Comparison of ENCODE assay signal across 10 cellular contexts in genomic region chr15:74613089-74613952, GRCh38. TPM values are rescaled to one million over a fixed set of nuclear protein-coding genes. Genes with fewer than 3 reads are reported as not detected.
DNase-seq lines count a peak whose midpoint lies in the region; FAIRE-seq and TF ChIP-seq lines count a peak whose summit lies in the region.
"Had no signal": no experiment of that assay in that cellular context is flagged by ENCODE, and none has a peak within 500 bp of the region (broad histone marks: within the 10 kb centered on the region; RNA-seq: fewer than 3 reads in every experiment).

No MANE protein-coding gene starts in this region.

- TF ChIP-seq RAD21 in H1 (IDR thresholded peaks at IDR 0.05 in 1 of 2, conservative IDR thresholded peaks at IDR 0.05 in 1 of 2; ENCODE audit: low read depth in 2 of 2, low read length in 2 of 2), result no peak

- H2BK5ac ChIP-seq in H1 (ENCODE audit: low read depth, low read length) (no peak overlapping the region), trophoblast cell (ENCODE audit: low read depth, low read length, poor library complexity) (no peak overlapping the region)

- TF ChIP-seq POLR2A in H1 (IDR thresholded peaks at IDR 0.05; ENCODE audit: control extremely low read depth in 1 of 2, low read depth in 2 of 2, low read length in 2 of 2), result no peak

- H3K9me3 Mint-ChIP-seq in activated CD4-positive, alpha-beta T cell treated with anti-CD3 and anti-CD28 coated beads, Interleukin-2, amount 10 ng/mL, durations not matched to agents 7 days and 5 days, result no peaks in the 10 kb centered on the region

- peak overlapping the region; percentile 83 to 88; a peak in 1 of 4 replicates for H3K4me2 ChIP-seq in H1 (ENCODE audit: insufficient read depth in 1 of 2, low read depth in 2 of 2, low read length in 2 of 2)
- H3K4me2 ChIP-seq in trophoblast cell (ENCODE audit: low read length), result no peak overlapping the region

- peaks cover 0 to 15% (median 11%) of the 10 kb centered on the region in 4 experiments; a peak in 5 of 7 replicates for H3K27me3 ChIP-seq in H1 (replicated peaks in 1 of 4; ENCODE audit: control insufficient read depth in 3 of 4, extremely low read depth in 1 of 4, insufficient read depth in 3 of 4, low read length in 3 of 4)
- no peaks in the 10 kb centered on the region for H3K27me3 ChIP-seq in trophoblast cell (ENCODE audit: insufficient read depth, low read length)
- H3K27me3 ChIP-seq in dorsolateral prefrontal cortex, result no peaks in the 10 kb centered on the region

- H2BK15ac ChIP-seq in H1 (ENCODE audit: low read length), result no peak overlapping the region

- no peaks in the 10 kb centered on the region for H3K27me3 Mint-ChIP-seq in activated CD4-positive, alpha-beta T cell treated with anti-CD3 and anti-CD28 coated beads, Interleukin-2, amount 10 ng/mL, durations not matched to agents 7 days and 5 days

- H3K27ac ChIP-seq in H1 (ENCODE audit: low read depth, low read length) (no peak overlapping the region), trophoblast cell (ENCODE audit: low read depth, low read length) (no peak overlapping the region), dorsolateral prefrontal cortex (peak overlapping the region in 24 of 59 donors; percentile 36 to 99 (median 96))

- H2BK20ac ChIP-seq in H1 (ENCODE audit: low read length), result no peak overlapping the region

- peak overlapping the region; percentile 71 for H3K27ac Mint-ChIP-seq in activated CD4-positive, alpha-beta T cell treated with anti-CD3 and anti-CD28 coated beads, Interleukin-2, amount 10 ng/mL, durations not matched to agents 7 days and 5 days

- peaks cover 16% of the 10 kb centered on the region; the same call in 1 of the 2 replicates for H3K23me2 ChIP-seq in H1 (ENCODE audit: low read depth, low read length)

- H2AFZ ChIP-seq in H1 (ENCODE audit: low read length) (no peak overlapping the region), trophoblast cell (ENCODE audit: insufficient read depth, low read length, poor library complexity) (no peak overlapping the region)

- peaks cover 33% of the 10 kb centered on the region for H3K4me1 Mint-ChIP-seq in activated CD4-positive, alpha-beta T cell treated with anti-CD3 and anti-CD28 coated beads, Interleukin-2, amount 10 ng/mL, durations not matched to agents 7 days and 5 days

- H3K56ac ChIP-seq in H1 (replicated peaks; ENCODE audit: insufficient read length, low read depth, low read length), result no peak overlapping the region

- H3K14ac ChIP-seq in H1 (ENCODE audit: insufficient read length), result no peak overlapping the region
- H3K14ac ChIP-seq in trophoblast cell (ENCODE audit: low read length), result no peak overlapping the region

- H3K18ac ChIP-seq in H1 (ENCODE audit: extremely low read depth, low read length) (no peak overlapping the region; the same call in 1 of the 2 replicates), trophoblast cell (ENCODE audit: low read length) (no peak overlapping the region)

- peaks cover 0 to 5% (median 2%) of the 10 kb centered on the region in 4 experiments; a peak in 5 of 7 replicates for H3K4me1 ChIP-seq in H1 (replicated peaks in 1 of 4; ENCODE audit: control insufficient read depth in 3 of 4, insufficient read depth in 4 of 4, low read length in 3 of 4)
- H3K4me1 ChIP-seq in trophoblast cell (ENCODE audit: control insufficient read depth in 1 of 2, insufficient read depth in 2 of 2, low read length in 2 of 2), result peaks cover 3 to 8% of the 10 kb centered on the region in 2 experiments

- no peak overlapping the region for H4K5ac ChIP-seq in H1 (ENCODE audit: insufficient read length, low read depth, low read length)

- H3K4ac ChIP-seq in H1 (replicated peaks; ENCODE audit: insufficient read length, low read depth, low read length) (no peak overlapping the region), trophoblast cell (ENCODE audit: low read depth, low read length) (no peak overlapping the region)

- TF ChIP-seq CTCF in H1 (IDR thresholded peaks at IDR 0.05; ENCODE audit: control extremely low read depth in 1 of 3, insufficient read depth in 1 of 3, low read depth in 1 of 3, low read length in 3 of 3), result no peak
- no peak for TF ChIP-seq CTCF in dorsolateral prefrontal cortex (IDR thresholded peaks at IDR 0.05 in 54 of 56, conservative IDR thresholded peaks at IDR 0.05 in 2 of 56; ENCODE audit: low read depth in 1 of 56, partially characterized antibody in 56 of 56)

- H4K12ac ChIP-seq in trophoblast cell (ENCODE audit: low read depth, low read length), result no peak overlapping the region

- intact Hi-C loops in dorsolateral prefrontal cortex (cut with DNase I), result no loop called here

- H3K36me3 ChIP-seq in H1 (ENCODE audit: control insufficient read depth in 2 of 4, insufficient read depth in 4 of 4, low read length in 3 of 4) (no peaks in the 10 kb centered on the region), trophoblast cell (ENCODE audit: control insufficient read depth in 1 of 2, insufficient read depth in 2 of 2, low read length in 2 of 2) (peaks cover 4 to 5% of the 10 kb centered on the region in 2 experiments)

- H3K23ac ChIP-seq in H1 (ENCODE audit: insufficient read length) (no peak overlapping the region), trophoblast cell (ENCODE audit: low read length) (no peak overlapping the region)

- no peak overlapping the region for H4K91ac ChIP-seq in H1 (replicated peaks; ENCODE audit: insufficient read length, low read length)
- no peak overlapping the region for H4K91ac ChIP-seq in trophoblast cell (ENCODE audit: low read depth, low read length)

- no peak for FAIRE-seq in H1 (lab: Jason Lieb, UNC)

- H2BK120ac ChIP-seq in H1 (replicated peaks; ENCODE audit: low read depth, low read length) (no peak overlapping the region), trophoblast cell (ENCODE audit: insufficient read depth, low read length, poor library complexity) (no peak overlapping the region)

- peak overlapping the region; percentile 85 for H3K4me3 Mint-ChIP-seq in activated CD4-positive, alpha-beta T cell treated with anti-CD3 and anti-CD28 coated beads, Interleukin-2, amount 10 ng/mL, durations not matched to agents 7 days and 5 days

- H3K79me2 ChIP-seq in H1 (ENCODE audit: control insufficient read depth in 1 of 2, insufficient read depth in 2 of 2, low read length in 2 of 2), result peaks cover 14 to 25% of the 10 kb centered on the region in 2 experiments
- peaks cover 23% of the 10 kb centered on the region for H3K79me2 ChIP-seq in trophoblast cell (ENCODE audit: control insufficient read depth, insufficient read depth, low read length, poor library complexity)

- H3K9me3 ChIP-seq in H1 (ENCODE audit: insufficient read depth in 2 of 2, low read depth in 1 of 2, low read length in 1 of 2) (no peaks in the 10 kb centered on the region), trophoblast cell (ENCODE audit: insufficient read depth, low read depth, low read length) (no peaks in the 10 kb centered on the region)

- H3K4me3 ChIP-seq in H1 (ENCODE audit: extremely low read depth in 1 of 4, insufficient read depth in 2 of 4, low read depth in 3 of 4, low read length in 4 of 4) (no peak overlapping the region), trophoblast cell (ENCODE audit: low read depth, low read length) (no peak overlapping the region), dorsolateral prefrontal cortex (peak overlapping the region in 9 of 59 donors; percentile 81 to 100 (median 99))

- H3K9ac ChIP-seq in H1 (replicated peaks in 1 of 4; ENCODE audit: extremely low read depth in 1 of 4, low read depth in 3 of 4, low read length in 3 of 4) (no peak overlapping the region), trophoblast cell (ENCODE audit: low read length) (no peak overlapping the region)

- H2BK12ac ChIP-seq in H1 (ENCODE audit: low read depth, low read length) (0 out of 2 replicates have a peak overlapping the region, but pooled peaks have one; percentile 60), trophoblast cell (ENCODE audit: low read length) (peak overlapping the region; percentile 13)

- no peak for TF ChIP-seq EP300 in H1 (IDR thresholded peaks at IDR 0.05; ENCODE audit: borderline replicate concordance in 1 of 2, low read depth in 2 of 2, low read length in 2 of 2)

- H4K8ac ChIP-seq in H1 (ENCODE audit: extremely low read depth, insufficient read depth, low read length), result no peak overlapping the region; the same call in none of the 2 replicates
- no peak overlapping the region for H4K8ac ChIP-seq in trophoblast cell (ENCODE audit: low read depth, low read length)

- H2AK5ac ChIP-seq in H1 (ENCODE audit: low read depth, low read length), result no peak overlapping the region
- H2AK5ac ChIP-seq in trophoblast cell (ENCODE audit: low read length), result peak overlapping the region; percentile 56

- peaks cover 10% of the 10 kb centered on the region for H3K79me1 ChIP-seq in H1 (ENCODE audit: low read depth, low read length)
- peaks cover 18% of the 10 kb centered on the region for H3K79me1 ChIP-seq in trophoblast cell (ENCODE audit: low read length)

- POLR2A ChIA-PET in activated CD4-positive, alpha-beta T cell treated with anti-CD3 and anti-CD28 coated beads, Interleukin-2, amount 10 ng/mL, durations not matched to agents 7 days and 5 days (lab: Charles Lee), result interaction anchor here (1.1 kb wide), 1 partner anchor 72 kb away, joined by 3 read pairs; the partner anchor contains the start of gene ARID3B
- POLR2A ChIA-PET in H1 (lab: Charles Lee; ENCODE audit: partially characterized antibody), result interaction anchor here (1.0 to 10.0 kb wide), 4 partner anchors 12 to 73 kb away, joined by 3 to 122 read pairs (median 21); partner anchors contain the start of gene ARID3B

- peaks cover 11 to 18% of the 10 kb centered on the region in 2 experiments for H4K20me1 ChIP-seq in H1 (replicated peaks in 1 of 2; ENCODE audit: control insufficient read depth in 1 of 2, insufficient read depth in 2 of 2, low read length in 2 of 2)

- no peak for DNase-seq in activated CD4-positive, alpha-beta T cell treated with anti-CD3 and anti-CD28 coated beads, Interleukin-2, amount 10 ng/mL, durations not matched to agents 7 days and 5 days
- no peak for DNase-seq in activated CD4-positive, alpha-beta T cell treated with anti-CD3 and anti-CD28 coated beads, Interleukin-2, amount 50 U/mL, for 4 hours
- peak; percentile 63 for DNase-seq in M059J (ENCODE audit: low read depth)
- DNase-seq in H1 (ENCODE audit: low read depth in 1 of 2, low spot score in 2 of 2), result no peak
- peak; percentile 61 to 76 for DNase-seq in trophoblast cell
- no peak for DNase-seq in DMS153 treated with DMSO at 0.1 percent for 48 hours (lab: John Stamatoyannopoulos, UW; ENCODE audit: unreplicated experiment)
- DNase-seq in dorsolateral prefrontal cortex, result no peak
- DNase-seq in NCI-H1105 (lab: John Stamatoyannopoulos, UW), result no peak
- DNase-seq: amniotic stem cell; stimulated activated CD4-positive, alpha-beta T cell treated with anti-CD3 and anti-CD28 coated beads, Interleukin-12 subunit alpha, Interleukin-12 subunit beta, amount 100 ng/mL, for 4 hours had no signal

- peaks cover 14% of the 10 kb centered on the region for H3K36me3 Mint-ChIP-seq in activated CD4-positive, alpha-beta T cell treated with anti-CD3 and anti-CD28 coated beads, Interleukin-2, amount 10 ng/mL, durations not matched to agents 7 days and 5 days (ENCODE audit: low read depth)

- CTCF ChIA-PET in activated CD4-positive, alpha-beta T cell treated with anti-CD3 and anti-CD28 coated beads, Interleukin-2, amount 10 ng/mL, durations not matched to agents 7 days and 5 days (lab: Charles Lee), result interaction anchor here (0.6 to 15.1 kb wide), 10 partner anchors 9 to 239 kb away, joined by 3 to 144 read pairs (median 4); partner anchors contain the start of gene ARID3B
- CTCF ChIA-PET in H1 (lab: Charles Lee; ENCODE audit: partially characterized antibody), result interaction anchor here (0.8 to 37.5 kb wide), 16 partner anchors 8 to 576 kb away, joined by 3 to 1439 read pairs (median 4); partner anchors contain the start of genes CSK, CYP1A2, EDC3 and SEMA7A

- 93% methylated on average over 6 of the region's 6 CpGs; no CpG with 5 or more reads in 1 of the 2 experiments for WGBS in H1 (ENCODE audit: extremely low coverage in 1 of 2, insufficient coverage in 1 of 2, insufficient read length in 1 of 2, insufficient replicate concordance in 2 of 2, low coverage in 1 of 2, low lambda C conversion rate in 2 of 2, missing lambda C conversion rate in 1 of 2), 2 experiments
- no CpG with 5 or more reads among the region's 6 CpGs for WGBS in trophoblast cell (ENCODE audit: extremely low coverage, insufficient coverage, insufficient read length)

RNA-seq across cellular contexts. Expression of gene CLK3, which starts 2.3 kb away (rescaled TPM):
- total RNA-seq in activated CD4-positive, alpha-beta T cell treated with anti-CD3 and anti-CD28 coated beads, Interleukin-2, amount 10 ng/mL, durations not matched to agents 7 days and 5 days, result 100 to 1,000 TPM; 126 to 134 TPM
- 60.7 and 81.1 TPM in 2 replicates for total RNA-seq in M059J (2014; rRNA removed; shearing (Covaris generic))
- total RNA-seq in H1 (2021; fragmentation: NEBNext Ultra II Directional; extraction: Animal tissue kit (Norgen Biotek cat#: 25700)), result 42.4 and 43.5 TPM in 2 replicates
- 67.3 and 75.6 TPM in 2 replicates for polyA plus RNA-seq in H1 (2011; rRNA removed)
- polyA plus RNA-seq in H1 (2011; cell fraction: cytosol; rRNA removed), result 75.7 TPM
- 149 TPM for polyA plus RNA-seq in H1 (2011; cell fraction: nucleus; rRNA removed)
- 40.8 to 48.1 TPM (median 45.6 TPM) in 4 replicates for polyA plus RNA-seq in H1 (2012, experiment 1 of 2)
- 24.6 TPM for polyA plus RNA-seq in H1 (2012, experiment 2 of 2)
- polyA plus RNA-seq in H1 (2013, experiment 1 of 2), result 37.3 TPM
- polyA plus RNA-seq in H1 (2013, experiment 2 of 2), result 36.4 TPM
- polyA minus RNA-seq in H1 (2011; rRNA and poly(A)+ RNA removed), result 48.8 and 72.9 TPM in 2 replicates
- 24.0 TPM for polyA minus RNA-seq in H1 (2011; cell fraction: cytosol; rRNA and poly(A)+ RNA removed)
- 91.8 TPM for polyA minus RNA-seq in H1 (2011; cell fraction: nucleus; rRNA and poly(A)+ RNA removed)
- 68.1 and 72.0 TPM in 2 replicates for polyA plus RNA-seq in trophoblast cell (2013)
- 10 to 100 TPM; 41.9 to 96.5 (median 63.3) TPM for total RNA-seq in dorsolateral prefrontal cortex

Comparison
In these comparisons a context has a peak if more than half of its experiments do, and no peak if none do; other contexts are left out.
1. DNase-seq: peak in M059J (single experiment) and trophoblast cell (2 of 2); none in activated CD4-positive, alpha-beta T cell treated with anti-CD3 and anti-CD28 coated beads, Interleukin-2, amount 10 ng/mL, durations not matched to agents 7 days and 5 days (single experiment), activated CD4-positive, alpha-beta T cell treated with anti-CD3 and anti-CD28 coated beads, Interleukin-2, amount 50 U/mL, for 4 hours (0 of 2), H1 (0 of 2), DMS153 treated with DMSO at 0.1 percent for 48 hours (single experiment), dorsolateral prefrontal cortex (0 of 10) and NCI-H1105 (single experiment).